In genomic region chr15:57732526-57733331, GRCh38 we compare ENCODE assay signal across 1 cellular context.
TF ChIP-seq lines count a peak whose summit lies in the region.

No MANE protein-coding gene starts in this region.

TF ChIP-seq in GM23338, 12 proteins besides CTCF, POLR2A, EP300 and RAD21 (continued from another document):
- TF ChIP-seq REST (IDR thresholded peaks at IDR 0.05; ENCODE audit: unreplicated experiment) (no peak), ETS1 (IDR thresholded peaks at IDR 0.05) (no peak), ZNF331 (CRISPR knock-in tag; IDR thresholded peaks at IDR 0.05; ENCODE audit: low read depth) (no peak), NANOG (IDR thresholded peaks at IDR 0.05; ENCODE audit: borderline replicate concordance) (no peak), JUNB (IDR thresholded peaks at IDR 0.05; ENCODE audit: unreplicated experiment) (no peak), STAT1 (IDR thresholded peaks at IDR 0.05; ENCODE audit: unreplicated experiment) (no peak), CREB1 (CRISPR knock-in tag; IDR thresholded peaks at IDR 0.05; ENCODE audit: low read depth) (no peak)
